In the genomic region with DNA sequence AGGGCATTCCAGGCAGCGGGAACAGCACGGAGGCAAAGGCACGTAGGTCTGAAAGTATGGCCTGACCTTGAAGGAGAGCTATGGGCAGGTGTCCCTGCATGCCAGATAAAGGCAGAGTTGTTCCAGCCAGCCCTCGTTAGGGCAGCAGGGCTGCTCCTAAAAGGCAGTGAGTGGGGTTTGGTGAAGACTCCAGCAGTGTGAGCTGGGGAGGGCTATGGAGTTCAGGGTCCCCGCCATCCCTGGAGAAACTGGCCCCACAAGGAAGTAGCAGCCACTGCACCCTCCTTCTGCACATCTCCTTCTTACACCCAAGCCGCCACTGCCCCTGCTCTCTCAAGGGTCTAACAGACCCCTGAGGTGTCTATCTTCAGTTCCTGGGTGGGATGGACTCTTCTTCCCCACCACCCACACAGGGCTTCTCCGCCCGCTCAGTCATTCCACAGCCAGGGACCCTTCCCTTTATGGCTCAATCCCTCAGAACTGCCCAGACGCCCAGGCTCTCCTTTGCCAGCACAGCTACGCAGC, we compare ENCODE assay signal across 9 cellular contexts. TPM values are rescaled to one million over a fixed set of nuclear protein-coding genes. Genes with fewer than 3 reads are reported as not detected.
DNase-seq lines count a peak whose midpoint lies in the region; ATAC-seq, FAIRE-seq and TF ChIP-seq lines count a peak whose summit lies in the region.
"Had no signal": no experiment of that assay in that cellular context is flagged by ENCODE, and none has a peak within 500 bp of the region (broad histone marks: within the 10 kb centered on the region; RNA-seq: fewer than 3 reads in every experiment).

No MANE protein-coding gene starts in this region.

- peaks cover 83% of the 10 kb centered on the region for H3K4me1 Mint-ChIP-seq in CD4-positive, alpha-beta T cell (ENCODE audit: low read depth)

- no peak for FAIRE-seq in endothelial cell of umbilical vein (lab: Jason Lieb, UNC)

- peak overlapping the region; percentile 97 for H3K27ac ChIP-seq in CD4-positive, alpha-beta T cell (ENCODE audit: low read depth, low read length)
- H3K27ac ChIP-seq in OCI-LY7 (ENCODE audit: low read depth, low read length, poor library complexity, severe bottlenecking) (peak overlapping the region; percentile 97), endothelial cell of umbilical vein (ENCODE audit: insufficient read depth, low read depth, low read length) (no peak overlapping the region)

- H2AFZ ChIP-seq in OCI-LY7 (ENCODE audit: low read length) (no peak overlapping the region), endothelial cell of umbilical vein (ENCODE audit: low read depth, low read length) (no peak overlapping the region), neuron (ENCODE audit: low read depth, low read length) (no peak overlapping the region)

- no peak overlapping the region for H3K9ac ChIP-seq in endothelial cell of umbilical vein (replicated peaks; ENCODE audit: extremely low read depth, insufficient read depth, low read length)

- no peaks in the 10 kb centered on the region for H3K9me3 ChIP-seq in CD4-positive, alpha-beta T cell (ENCODE audit: control insufficient read depth, low read length)
- H3K9me3 ChIP-seq in OCI-LY7 (ENCODE audit: low read length) (no peaks in the 10 kb centered on the region), endothelial cell of umbilical vein (replicated peaks; ENCODE audit: control insufficient read depth, insufficient read depth, low read length) (no peaks in the 10 kb centered on the region), neuron (ENCODE audit: low read length) (no peaks in the 10 kb centered on the region)

- peak overlapping the region; percentile 98 for H3K27ac Mint-ChIP-seq in CD4-positive, alpha-beta T cell

- dilution Hi-C loops in endothelial cell of umbilical vein (cut with MboI; ENCODE audit: extremely low pct_ligation_motif_present, low sequenced_read_pairs): no loop called here

- H3K27me3 Mint-ChIP-seq in CD4-positive, alpha-beta T cell: no peaks in the 10 kb centered on the region

- H3K9me1 ChIP-seq in endothelial cell of umbilical vein (replicated peaks; ENCODE audit: control insufficient read depth, extremely low read depth, insufficient read depth, low read length): no peaks in the 10 kb centered on the region

- peaks cover 95% of the 10 kb centered on the region for H3K79me2 ChIP-seq in OCI-LY7 (ENCODE audit: insufficient read depth, low read depth, low read length)
- H3K79me2 ChIP-seq in endothelial cell of umbilical vein (ENCODE audit: control insufficient read depth, insufficient read depth, low read length): peaks cover 6% of the 10 kb centered on the region

- CTCF ChIA-PET in CD4-positive, alpha-beta T cell (lab: Charles Lee): interaction anchor here (0.9 to 6.7 kb wide), 11 partner anchors 9 to 985 kb away, joined by 3 to 56 read pairs (median 6); a partner anchor contains a TSS
- CTCF ChIA-PET in OCI-LY7 (lab: Charles Lee; ENCODE audit: unreplicated experiment) (interaction anchor here (0.6 to 1.4 kb wide), 4 partner anchors 9 to 25 kb away, joined by 3 to 8 read pairs (median 4); no protein-coding TSS in a partner anchor), endothelial cell of umbilical vein (lab: Charles Lee) (interaction anchor here (2.4 to 3.8 kb wide), 2 partner anchors 19 to 47 kb away, joined by 7 to 24 read pairs; no protein-coding TSS in a partner anchor)

- no peak for DNase-seq in CD4-positive, alpha-beta T cell
- DNase-seq in OCI-LY7 (ENCODE audit: low spot score): no peak
- DNase-seq in endothelial cell of umbilical vein (ENCODE audit: low read depth, low spot score): no peak
- no peak for DNase-seq in NCI-H524 treated with DMSO at 0.1 percent for 48 hours (lab: John Stamatoyannopoulos, UW)
- no peak for DNase-seq in NCI-H2196 (lab: John Stamatoyannopoulos, UW; ENCODE audit: unreplicated experiment)
- no peak for DNase-seq in activated CD8-positive, alpha-beta memory T cell treated with anti-CD3 and anti-CD28 coated beads, Interleukin-2, amount 50 U/mL, for 4 hours
- no peak for DNase-seq in NCI-H2029 (lab: John Stamatoyannopoulos, UW)

- BruUV-seq in OCI-LY7 (replicated peaks; lab: Mats Ljungman, UMichigan): no TSS peak
- no TSS peak for BruUV-seq in endothelial cell of umbilical vein (replicated peaks; lab: Mats Ljungman, UMichigan)

- H3K27me3 ChIP-seq in CD4-positive, alpha-beta T cell (ENCODE audit: control insufficient read depth, insufficient read depth, low read length): no peaks in the 10 kb centered on the region
- H3K27me3 ChIP-seq in endothelial cell of umbilical vein (ENCODE audit: control insufficient read depth in 2 of 2, insufficient read depth in 2 of 2, low read length in 2 of 2) (no peaks in the 10 kb centered on the region), neuron (ENCODE audit: insufficient read depth, low read length) (no peaks in the 10 kb centered on the region)

- H3K4me3 Mint-ChIP-seq in CD4-positive, alpha-beta T cell: peak overlapping the region; percentile 95

- peak overlapping the region; percentile 83 for H3K4me2 ChIP-seq in OCI-LY7 (ENCODE audit: low read length)
- peak overlapping the region; percentile 84 for H3K4me2 ChIP-seq in endothelial cell of umbilical vein (ENCODE audit: insufficient read depth, low read length)

- H4K20me1 ChIP-seq in OCI-LY7 (ENCODE audit: insufficient read depth, low read length) (no peaks in the 10 kb centered on the region), endothelial cell of umbilical vein (replicated peaks; ENCODE audit: control insufficient read depth, extremely low read depth, insufficient read depth, low read length) (no peaks in the 10 kb centered on the region)

- H3K9me2 ChIP-seq in OCI-LY7 (ENCODE audit: insufficient read depth, low read length): no peaks in the 10 kb centered on the region

- peak overlapping the region; percentile 76 for H3K4me3 ChIP-seq in OCI-LY7 (ENCODE audit: low read depth, low read length, poor library complexity, severe bottlenecking)
- peak overlapping the region in 2 of 3 experiments; percentile 42 to 68 for H3K4me3 ChIP-seq in endothelial cell of umbilical vein (replicated peaks in 1 of 3; ENCODE audit: insufficient read depth in 1 of 3, low read depth in 1 of 3, low read length in 3 of 3)
- H3K4me3 ChIP-seq in neuron (ENCODE audit: low read length): peak overlapping the region; percentile 63

- intact Hi-C loops in CD4-positive, alpha-beta T cell (cut with DNase I, micrococcal nuclease): loop anchor here (5.0 to 10.0 kb wide), 5 partner anchors 34 to 538 kb away; a partner anchor contains a TSS
- intact Hi-C loops in OCI-LY7 (cut with micrococcal nuclease; ENCODE audit: unreplicated experiment): loop anchor here (5.0 kb wide), 2 partner anchors 541 to 809 kb away; no protein-coding TSS in a partner anchor
- intact Hi-C loops in endothelial cell of umbilical vein (cut with micrococcal nuclease): no loop called here

- ATAC-seq in CD4-positive, alpha-beta T cell (ENCODE audit: poor library complexity): no peak

- peaks cover 79% of the 10 kb centered on the region for H3K36me3 Mint-ChIP-seq in CD4-positive, alpha-beta T cell (ENCODE audit: low read depth)

- POLR2A ChIA-PET in CD4-positive, alpha-beta T cell (lab: Charles Lee): interaction anchor here (1.4 to 10.0 kb wide), 10 partner anchors 9 to 267 kb away, joined by 4 to 477 read pairs (median 14); a partner anchor contains a TSS
- POLR2A ChIA-PET in OCI-LY7 (lab: Charles Lee): interaction anchor here (0.6 to 8.2 kb wide), 13 partner anchors 8 to 542 kb away, joined by 3 to 275 read pairs (median 4); no protein-coding TSS in a partner anchor
- POLR2A ChIA-PET in endothelial cell of umbilical vein (lab: Charles Lee): no interaction called here

- TF ChIP-seq POLR2A in endothelial cell of umbilical vein (IDR thresholded peaks at IDR 0.05; ENCODE audit: low read depth, low read length): no peak

- TF ChIP-seq CTCF in CD4-positive, alpha-beta T cell (IDR thresholded peaks at IDR 0.05): no peak
- TF ChIP-seq CTCF in OCI-LY7 (conservative IDR thresholded peaks at IDR 0.05; ENCODE audit: low read length) (no peak), endothelial cell of umbilical vein (IDR thresholded peaks at IDR 0.05; ENCODE audit: extremely low read depth in 1 of 2, insufficient read depth in 1 of 2, low read depth in 1 of 2, low read length in 2 of 2) (no peak)

- H3K9me3 Mint-ChIP-seq in CD4-positive, alpha-beta T cell: no peaks in the 10 kb centered on the region

- H3K4me1 ChIP-seq in OCI-LY7 (ENCODE audit: insufficient read depth, low read length, poor library complexity, severe bottlenecking) (peaks cover 78% of the 10 kb centered on the region), endothelial cell of umbilical vein (ENCODE audit: control insufficient read depth, extremely low read depth, insufficient read depth, low read length) (peaks cover 31% of the 10 kb centered on the region), neuron (ENCODE audit: insufficient read depth, low read length) (peaks cover 31% of the 10 kb centered on the region)

- H3K36me3 ChIP-seq in OCI-LY7 (ENCODE audit: insufficient read depth, low read length): peaks cover 62% of the 10 kb centered on the region
- no peaks in the 10 kb centered on the region for H3K36me3 ChIP-seq in endothelial cell of umbilical vein (ENCODE audit: control insufficient read depth in 2 of 2, extremely low read depth in 1 of 2, insufficient read depth in 2 of 2, low read length in 2 of 2)
- no peaks in the 10 kb centered on the region for H3K36me3 ChIP-seq in neuron (ENCODE audit: insufficient read depth, low read length)

TF ChIP-seq in endothelial cell of umbilical vein, 7 proteins besides CTCF, POLR2A, EP300 and RAD21 (continues in another document):
- no peak for TF ChIP-seq GATA2 (IDR thresholded peaks at IDR 0.05; ENCODE audit: insufficient read depth, insufficient read length, low read depth, low read length)

RNA-seq across cellular contexts. Expression of a gene that starts 1.4 kb away (rescaled TPM):
- total RNA-seq in CD4-positive, alpha-beta T cell: 100 to 1,000 TPM; 247 to 258 TPM
- 53.8 and 61.4 TPM in 2 replicates for total RNA-seq in OCI-LY7 (2014; rRNA removed; shearing (Covaris generic))
- total RNA-seq in OCI-LY7 (2022) (187 and 203 TPM in 2 replicates), endothelial cell of umbilical vein (19.9 and 22.4 TPM in 2 replicates)
- polyA plus RNA-seq in endothelial cell of umbilical vein: 11.3 and 13.8 TPM in 2 replicates
- 7.7 and 8.8 TPM in 2 replicates for polyA plus RNA-seq in endothelial cell of umbilical vein (2011; cell fraction: cytosol; rRNA removed)
- 27.7 and 35.6 TPM in 2 replicates for polyA plus RNA-seq in endothelial cell of umbilical vein (2011; cell fraction: nucleus; rRNA removed)
- 7.5 and 10.4 TPM in 2 replicates for polyA plus RNA-seq in endothelial cell of umbilical vein (2012)
- 16.6 and 18.5 TPM in 2 replicates for polyA minus RNA-seq in endothelial cell of umbilical vein
- polyA minus RNA-seq in endothelial cell of umbilical vein (2011; cell fraction: cytosol; rRNA and poly(A)+ RNA removed): 3.5 TPM
- polyA minus RNA-seq in endothelial cell of umbilical vein (2011; cell fraction: nucleus; rRNA and poly(A)+ RNA removed): 21.4 and 36.4 TPM in 2 replicates

RNA-seq across cellular contexts. Expression of a gene that starts 56.8 kb away (rescaled TPM):
- not detected for total RNA-seq in CD4-positive, alpha-beta T cell
- not detected in 2 replicates for total RNA-seq in OCI-LY7 (2014; rRNA removed; shearing (Covaris generic))
- total RNA-seq in OCI-LY7 (2022) (not detected in 2 replicates), endothelial cell of umbilical vein (not detected in 2 replicates)
- not detected in 2 replicates for polyA plus RNA-seq in endothelial cell of umbilical vein
- not detected in 2 replicates for polyA plus RNA-seq in endothelial cell of umbilical vein (2011; cell fraction: cytosol; rRNA removed)
- not detected in 2 replicates for polyA plus RNA-seq in endothelial cell of umbilical vein (2011; cell fraction: nucleus; rRNA removed)
- not detected in 2 replicates for polyA plus RNA-seq in endothelial cell of umbilical vein (2012)
- polyA minus RNA-seq in endothelial cell of umbilical vein: 0.28 TPM in 1 of 2 replicates, not detected in the other
- polyA minus RNA-seq in endothelial cell of umbilical vein (2011; cell fraction: cytosol; rRNA and poly(A)+ RNA removed): not detected
- not detected in 2 replicates for polyA minus RNA-seq in endothelial cell of umbilical vein (2011; cell fraction: nucleus; rRNA and poly(A)+ RNA removed)
- total RNA-seq: M059J had no signal
